Comparison of ENCODE assay signal across 12 cellular contexts in the genomic region with DNA sequence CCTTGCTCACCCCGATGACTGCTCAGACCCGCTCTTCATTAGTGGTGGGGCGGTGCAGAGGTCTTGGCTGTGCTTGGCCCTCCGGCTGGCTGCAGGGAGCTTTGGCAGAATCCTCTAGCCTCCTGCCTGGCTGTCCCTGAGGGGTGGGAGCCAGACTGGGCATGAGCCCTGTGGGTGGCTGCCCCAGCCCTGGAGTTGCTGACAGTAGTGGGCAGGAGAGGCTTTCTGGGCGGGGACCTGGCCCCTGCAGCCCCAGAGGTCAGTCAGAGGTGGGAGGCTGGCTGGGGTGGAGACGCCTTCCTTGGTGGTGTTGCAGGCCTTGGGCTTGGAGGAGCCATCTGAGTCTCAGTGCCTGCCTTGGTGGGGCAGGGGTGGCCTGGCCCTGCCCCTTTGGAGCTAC.
DNase-seq lines count a peak whose midpoint lies in the region; ATAC-seq and TF ChIP-seq lines count a peak whose summit lies in the region.
"Had no signal": no experiment of that assay in that cellular context is flagged by ENCODE, and none has a peak within 500 bp of the region (broad histone marks: within the 10 kb centered on the region; RNA-seq: fewer than 3 reads in every experiment).

No MANE protein-coding gene starts in this region.

- H3K4me3 ChIP-seq in BLaER1 treated with 17β-estradiol and CSF1 and Interleukin-3, amounts not matched to agents 10 nM and 100 nM: no peak overlapping the region
- H3K4me3 ChIP-seq in IMR-90 (ENCODE audit: insufficient read depth, low read depth, low read length) (no peak overlapping the region), thoracic aorta (no peak overlapping the region)
- H3K4me3 ChIP-seq: A549 had no signal

- no peak overlapping the region for H3K4me3 Mint-ChIP-seq in memory B cell

- 0 out of 2 replicates have a peak, but pooled peaks cover 7% of the 10 kb centered on the region for H3K9me1 ChIP-seq in IMR-90 (ENCODE audit: insufficient read depth, low read length)

- no peak for TF ChIP-seq POLR2A in IMR-90 (IDR thresholded peaks at IDR 0.05; ENCODE audit: low read depth, low read length)

- H2BK120ac ChIP-seq in IMR-90 (ENCODE audit: low read depth, low read length): no peak overlapping the region

- peak overlapping the region in 8 of 11 experiments; percentile 65 to 94 (median 82); a peak in 13 of 22 replicates for H3K4me2 ChIP-seq in BLaER1 treated with 17β-estradiol and CSF1 and Interleukin-3, amounts not matched to agents 10 nM and 100 nM
- H3K4me2 ChIP-seq in IMR-90 (ENCODE audit: low read depth, low read length): no peak overlapping the region
- H3K4me2 ChIP-seq: A549 had no signal

- H3K27me3 Mint-ChIP-seq in memory B cell: no peaks in the 10 kb centered on the region

- dilution Hi-C loops in IMR-90 (cut with HindIII; ENCODE audit: low sequenced_read_pairs, unreplicated experiment): no loop called here

- POLR2A ChIA-PET in IMR-90 (lab: Charles Lee; ENCODE audit: unreplicated experiment): no interaction called here

- H2AFZ ChIP-seq in IMR-90 (replicated peaks; ENCODE audit: low read length, poor library complexity): peak overlapping the region; percentile 24

- no peak overlapping the region for H4K5ac ChIP-seq in IMR-90 (ENCODE audit: low read depth, low read length)

- peaks cover 0 to 37% (median 11%) of the 10 kb centered on the region in 11 experiments; a peak in 12 of 22 replicates for H3K9me3 ChIP-seq in BLaER1 treated with 17β-estradiol and CSF1 and Interleukin-3, amounts not matched to agents 10 nM and 100 nM (replicated peaks in 1 of 11)
- H3K9me3 ChIP-seq in IMR-90 (ENCODE audit: control insufficient read depth, insufficient read depth, low read length) (no peaks in the 10 kb centered on the region), thoracic aorta (no peaks in the 10 kb centered on the region)
- H3K9me3 ChIP-seq: A549, BE2C had no signal

- TF ChIP-seq RAD21 in IMR-90 (IDR thresholded peaks at IDR 0.05; ENCODE audit: low read length): no peak

- H2AK9ac ChIP-seq in IMR-90 (replicated peaks; ENCODE audit: low read depth, low read length, poor library complexity): peak overlapping the region; percentile 52

- no peak overlapping the region for H3K23ac ChIP-seq in IMR-90 (ENCODE audit: low read depth, low read length)

- BruUV-seq in IMR-90 (replicated peaks; lab: Mats Ljungman, UMichigan): no TSS peak

- H4K8ac ChIP-seq in IMR-90 (ENCODE audit: low read depth in 2 of 2, low read length in 2 of 2): no peak overlapping the region

- H3K4ac ChIP-seq in IMR-90 (ENCODE audit: low read depth, low read length): no peak overlapping the region

- TF ChIP-seq CTCF in IMR-90 (conservative IDR thresholded peaks at IDR 0.05; ENCODE audit: low read depth, low read length) (no peak), thoracic aorta (IDR thresholded peaks at IDR 0.05) (no peak)

- intact Hi-C loops in IMR-90 (cut with micrococcal nuclease): no loop called here

- H2BK20ac ChIP-seq in IMR-90 (ENCODE audit: low read depth, low read length): 0 out of 2 replicates have a peak overlapping the region, but pooled peaks have one; percentile 52

- no peak overlapping the region; the same call in 1 of the 2 replicates for H3K14ac ChIP-seq in IMR-90 (replicated peaks; ENCODE audit: low read depth, low read length)

- H3K27ac Mint-ChIP-seq in memory B cell: peak overlapping the region; percentile 50

- DNase-seq in IMR-90 (no peak), memory B cell (ENCODE audit: low spot score in 2 of 2) (no peak), thoracic aorta (ENCODE audit: low spot score) (no peak), HuH-7 (ENCODE audit: low spot score) (no peak), NCI-H82 (lab: John Stamatoyannopoulos, UW) (no peak)
- DNase-seq: BE2C, Calu3, DMS 273 treated with DMSO at 0.1 percent for 48 hours, HCEC 1CT had no signal

- no peak overlapping the region for H2AK5ac ChIP-seq in IMR-90 (ENCODE audit: low read depth, low read length)

- no peaks in the 10 kb centered on the region for H3K36me3 Mint-ChIP-seq in memory B cell

- H3K79me1 ChIP-seq in IMR-90 (ENCODE audit: low read depth in 1 of 2, low read length in 2 of 2): no peaks in the 10 kb centered on the region

- no peak overlapping the region for H2BK5ac ChIP-seq in IMR-90 (ENCODE audit: low read depth, low read length, poor library complexity, severe bottlenecking)

- peaks cover 20 to 84% (median 60%) of the 10 kb centered on the region in 10 experiments for H3K4me1 ChIP-seq in BLaER1 treated with 17β-estradiol and CSF1 and Interleukin-3, amounts not matched to agents 10 nM and 100 nM
- H3K4me1 ChIP-seq in IMR-90 (ENCODE audit: control insufficient read depth, insufficient read depth, low read length): peaks cover 26% of the 10 kb centered on the region
- peaks cover 27 to 82% of the 10 kb centered on the region in 2 donors for H3K4me1 ChIP-seq in thoracic aorta (ENCODE audit: control insufficient read depth in 1 of 2, low read depth in 2 of 2)
- H3K4me1 ChIP-seq: A549 had no signal

- H3K9me3 Mint-ChIP-seq in memory B cell: no peaks in the 10 kb centered on the region

- no peaks in the 10 kb centered on the region for H4K20me1 ChIP-seq in BLaER1 treated with 17β-estradiol and CSF1 and Interleukin-3, amounts not matched to agents 10 nM and 100 nM
- no peaks in the 10 kb centered on the region for H4K20me1 ChIP-seq in IMR-90 (ENCODE audit: insufficient read depth, low read length)

- ATAC-seq in IMR-90 (ENCODE audit: low read depth) (no peak), memory B cell (ENCODE audit: low read depth) (no peak), thoracic aorta (ENCODE audit: insufficient number of reproducible peaks, low FRiP score, low read depth) (no peak), HG03469 (IDR thresholded peaks at IDR 0.05; ENCODE audit: unreplicated experiment) (no peak)
- ATAC-seq: A549 had no signal

- 100% methylated on average over 1 of the region's 6 CpGs; no CpG with 5 or more reads in 1 of the 2 experiments for WGBS in IMR-90 (ENCODE audit: extremely low coverage in 2 of 2, insufficient read length in 1 of 2), 2 experiments

- H3K56ac ChIP-seq in IMR-90 (ENCODE audit: extremely low read depth, insufficient read depth, low read length): no peak overlapping the region

- in situ Hi-C loops in IMR-90 (cut with MboI; ENCODE audit: low sequenced_read_pairs): no loop called here

- no peaks in the 10 kb centered on the region for H3K27me3 ChIP-seq in BLaER1 treated with 17β-estradiol and CSF1 and Interleukin-3, amounts not matched to agents 10 nM and 100 nM
- H3K27me3 ChIP-seq in IMR-90 (ENCODE audit: control insufficient read depth, insufficient read depth, low read length): no peaks in the 10 kb centered on the region
- H3K27me3 ChIP-seq in thoracic aorta (replicated peaks; ENCODE audit: insufficient read depth): no peaks in the 10 kb centered on the region
- H3K27me3 ChIP-seq: BE2C had no signal

- H3K36me3 ChIP-seq in BLaER1 treated with 17β-estradiol and CSF1 and Interleukin-3, amounts not matched to agents 10 nM and 100 nM: no peaks in the 10 kb centered on the region
- H3K36me3 ChIP-seq in IMR-90 (ENCODE audit: control insufficient read depth, insufficient read depth, low read length) (no peaks in the 10 kb centered on the region), thoracic aorta (no peaks in the 10 kb centered on the region)
- H3K36me3 ChIP-seq: BE2C had no signal

- CTCF ChIA-PET in IMR-90 (lab: Yijun Ruan, JAX): interaction anchor here (0.5 kb wide), 1 partner anchor 54 kb away, joined by 3 read pairs; no protein-coding TSS in a partner anchor

- H4K91ac ChIP-seq in IMR-90 (ENCODE audit: insufficient read depth, low read depth, low read length): peak overlapping the region; percentile 61; the same call in 1 of the 2 replicates

- peak overlapping the region in 4 of 11 experiments; percentile 35 to 90 (median 87); a peak in 6 of 22 replicates for H3K9ac ChIP-seq in BLaER1 treated with 17β-estradiol and CSF1 and Interleukin-3, amounts not matched to agents 10 nM and 100 nM
- H3K9ac ChIP-seq in IMR-90 (ENCODE audit: low read depth, low read length): no peak overlapping the region

- H2BK15ac ChIP-seq in IMR-90 (ENCODE audit: low read depth, low read length): no peak overlapping the region; the same call in 2 of the 3 replicates

- H3K4me1 Mint-ChIP-seq in memory B cell: peaks cover 8% of the 10 kb centered on the region

- no peak overlapping the region for H3K18ac ChIP-seq in IMR-90 (ENCODE audit: low read depth, low read length)

- peak overlapping the region in 6 of 11 experiments; percentile 2 to 97 (median 94); a peak in 9 of 22 replicates for H3K27ac ChIP-seq in BLaER1 treated with 17β-estradiol and CSF1 and Interleukin-3, amounts not matched to agents 10 nM and 100 nM
- H3K27ac ChIP-seq in IMR-90 (ENCODE audit: insufficient read depth, low read length) (no peak overlapping the region), thoracic aorta (peak overlapping the region; percentile 83 to 86)
- H3K27ac ChIP-seq: A549 had no signal

TF ChIP-seq in IMR-90, 13 proteins besides CTCF, POLR2A, EP300 and RAD21:
- no peak for TF ChIP-seq FOS (IDR thresholded peaks at IDR 0.05; ENCODE audit: low read depth, low read length)
- TF ChIP-seq SMC3 (IDR thresholded peaks at IDR 0.05; ENCODE audit: low read depth, low read length): no peak
- TF ChIP-seq RCOR1 (IDR thresholded peaks at IDR 0.05; ENCODE audit: insufficient replicate concordance, low read length): no peak
- no peak for TF ChIP-seq NFE2L2 (IDR thresholded peaks at IDR 0.05; ENCODE audit: low read depth, low read length)
- TF ChIP-seq BHLHE40 (IDR thresholded peaks at IDR 0.05; ENCODE audit: low read depth, low read length): no peak
- TF ChIP-seq CHD1 (IDR thresholded peaks at IDR 0.05; ENCODE audit: low read depth, low read length): no peak
- TF ChIP-seq MAFK (IDR thresholded peaks at IDR 0.05; ENCODE audit: low read depth, low read length): no peak
- no peak for TF ChIP-seq MAZ (IDR thresholded peaks at IDR 0.05; ENCODE audit: borderline replicate concordance, low read depth, low read length)
- no peak for TF ChIP-seq RFX5 (IDR thresholded peaks at IDR 0.05; ENCODE audit: low read depth, low read length)
- no peak for TF ChIP-seq MXI1 (IDR thresholded peaks at IDR 0.05; ENCODE audit: borderline replicate concordance, low read depth, low read length)
